1 cellular context compared by ENCODE assay signal in the genomic region with DNA sequence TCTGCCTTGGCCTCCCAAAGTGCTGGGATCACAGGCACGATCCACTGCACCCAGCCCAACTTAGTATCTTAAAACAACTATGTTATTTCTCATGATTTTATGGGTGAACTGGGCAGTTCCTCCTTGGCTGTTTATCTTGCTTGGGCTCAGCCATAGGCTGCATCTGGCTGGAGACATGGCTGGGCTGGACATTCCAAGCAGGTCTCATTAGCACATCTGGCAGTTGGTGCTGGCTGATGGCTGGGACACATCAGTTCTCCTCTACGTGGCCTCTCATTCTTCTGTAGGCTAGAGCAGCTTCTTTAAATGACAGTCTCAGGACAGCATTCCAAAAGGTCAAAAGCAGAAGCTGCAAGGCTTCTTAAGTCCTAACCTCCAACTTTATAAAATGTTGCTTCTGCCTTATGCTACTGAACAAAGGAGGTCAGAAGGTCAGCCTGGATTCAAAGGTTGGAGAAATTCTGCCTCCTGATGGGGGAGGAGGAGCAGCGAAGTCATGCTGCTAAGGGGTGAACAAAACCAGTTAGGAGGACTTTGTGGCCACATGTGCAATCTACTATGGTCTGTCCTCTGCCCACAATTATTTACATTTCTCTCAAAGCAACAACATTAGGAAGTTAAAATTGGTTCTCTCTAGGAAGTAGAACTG.
TF ChIP-seq lines count a peak whose summit lies in the region.

No MANE protein-coding gene starts in this region.

TF ChIP-seq in liver, 16 proteins besides CTCF, POLR2A, EP300 and RAD21 (continued from another document):
- TF ChIP-seq, protein P1, sequence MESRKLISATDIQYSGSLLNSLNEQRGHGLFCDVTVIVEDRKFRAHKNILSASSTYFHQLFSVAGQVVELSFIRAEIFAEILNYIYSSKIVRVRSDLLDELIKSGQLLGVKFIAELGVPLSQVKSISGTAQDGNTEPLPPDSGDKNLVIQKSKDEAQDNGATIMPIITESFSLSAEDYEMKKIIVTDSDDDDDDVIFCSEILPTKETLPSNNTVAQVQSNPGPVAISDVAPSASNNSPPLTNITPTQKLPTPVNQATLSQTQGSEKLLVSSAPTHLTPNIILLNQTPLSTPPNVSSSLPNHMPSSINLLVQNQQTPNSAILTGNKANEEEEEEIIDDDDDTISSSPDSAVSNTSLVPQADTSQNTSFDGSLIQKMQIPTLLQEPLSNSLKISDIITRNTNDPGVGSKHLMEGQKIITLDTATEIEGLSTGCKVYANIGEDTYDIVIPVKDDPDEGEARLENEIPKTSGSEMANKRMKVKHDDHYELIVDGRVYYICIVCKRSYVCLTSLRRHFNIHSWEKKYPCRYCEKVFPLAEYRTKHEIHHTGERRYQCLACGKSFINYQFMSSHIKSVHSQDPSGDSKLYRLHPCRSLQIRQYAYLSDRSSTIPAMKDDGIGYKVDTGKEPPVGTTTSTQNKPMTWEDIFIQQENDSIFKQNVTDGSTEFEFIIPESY (IDR thresholded peaks at IDR 0.05) = peak; percentile 29
- TF ChIP-seq JUND (IDR thresholded peaks at IDR 0.05) = peak; percentile 50 to 56
- TF ChIP-seq HNF4A (conservative IDR thresholded peaks at IDR 0.05) = peak; percentile 90 to 92
- TF ChIP-seq GABPA (IDR thresholded peaks at IDR 0.05 in 1 of 2, conservative IDR thresholded peaks at IDR 0.05 in 1 of 2) = no peak
- TF ChIP-seq NR2F2 (IDR thresholded peaks at IDR 0.05) = peak; percentile 97
- TF ChIP-seq FOXA2 (IDR thresholded peaks at IDR 0.05) = peak; percentile 22
- TF ChIP-seq, protein P2, sequence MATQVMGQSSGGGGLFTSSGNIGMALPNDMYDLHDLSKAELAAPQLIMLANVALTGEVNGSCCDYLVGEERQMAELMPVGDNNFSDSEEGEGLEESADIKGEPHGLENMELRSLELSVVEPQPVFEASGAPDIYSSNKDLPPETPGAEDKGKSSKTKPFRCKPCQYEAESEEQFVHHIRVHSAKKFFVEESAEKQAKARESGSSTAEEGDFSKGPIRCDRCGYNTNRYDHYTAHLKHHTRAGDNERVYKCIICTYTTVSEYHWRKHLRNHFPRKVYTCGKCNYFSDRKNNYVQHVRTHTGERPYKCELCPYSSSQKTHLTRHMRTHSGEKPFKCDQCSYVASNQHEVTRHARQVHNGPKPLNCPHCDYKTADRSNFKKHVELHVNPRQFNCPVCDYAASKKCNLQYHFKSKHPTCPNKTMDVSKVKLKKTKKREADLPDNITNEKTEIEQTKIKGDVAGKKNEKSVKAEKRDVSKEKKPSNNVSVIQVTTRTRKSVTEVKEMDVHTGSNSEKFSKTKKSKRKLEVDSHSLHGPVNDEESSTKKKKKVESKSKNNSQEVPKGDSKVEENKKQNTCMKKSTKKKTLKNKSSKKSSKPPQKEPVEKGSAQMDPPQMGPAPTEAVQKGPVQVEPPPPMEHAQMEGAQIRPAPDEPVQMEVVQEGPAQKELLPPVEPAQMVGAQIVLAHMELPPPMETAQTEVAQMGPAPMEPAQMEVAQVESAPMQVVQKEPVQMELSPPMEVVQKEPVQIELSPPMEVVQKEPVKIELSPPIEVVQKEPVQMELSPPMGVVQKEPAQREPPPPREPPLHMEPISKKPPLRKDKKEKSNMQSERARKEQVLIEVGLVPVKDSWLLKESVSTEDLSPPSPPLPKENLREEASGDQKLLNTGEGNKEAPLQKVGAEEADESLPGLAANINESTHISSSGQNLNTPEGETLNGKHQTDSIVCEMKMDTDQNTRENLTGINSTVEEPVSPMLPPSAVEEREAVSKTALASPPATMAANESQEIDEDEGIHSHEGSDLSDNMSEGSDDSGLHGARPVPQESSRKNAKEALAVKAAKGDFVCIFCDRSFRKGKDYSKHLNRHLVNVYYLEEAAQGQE (IDR thresholded peaks at IDR 0.05) = peak; percentile 38
- TF ChIP-seq YY1 (IDR thresholded peaks at IDR 0.05) = peak; percentile 42
